ENCODE assay signal across 8 cellular contexts in genomic region chr17:82294086-82294773, GRCh38. TPM values are rescaled to one million over a fixed set of nuclear protein-coding genes. Genes with fewer than 3 reads are reported as not detected.
DNase-seq lines count a peak whose midpoint lies in the region; ATAC-seq and TF ChIP-seq lines count a peak whose summit lies in the region.

No MANE protein-coding gene starts in this region.

- CTCF ChIA-PET in WTC11 (lab: Charles Lee), result no interaction called here

- DNase-seq in WTC11 (ENCODE audit: low spot score) (no peak), fibroblast of gingiva (ENCODE audit: low read depth) (peak; percentile 44), skeletal muscle cell (ENCODE audit: low read depth) (no peak), glomerular visceral epithelial cell (ENCODE audit: extremely low spot score) (no peak), left lobe of liver (ENCODE audit: low spot score) (no peak), OCI-M1 (lab: John Stamatoyannopoulos, UW) (no peak)

- no peaks in the 10 kb centered on the region for H3K36me3 Mint-ChIP-seq in WTC11

- ATAC-seq in WTC11 (no peak), left lobe of liver (no peak), HG03354 (IDR thresholded peaks at IDR 0.05; ENCODE audit: poor library complexity, severe bottlenecking, unreplicated experiment) (no peak)

- peaks cover 4% of the 10 kb centered on the region; the same call in 1 of the 2 replicates for H3K27me3 Mint-ChIP-seq in WTC11 (ENCODE audit: low read depth)

- TF ChIP-seq POLR2A in GM19193 (IDR thresholded peaks at IDR 0.05; ENCODE audit: extremely low read depth, insufficient read depth, insufficient read length), result peak; percentile 15

- peak overlapping the region; percentile 86 for H3K27ac Mint-ChIP-seq in WTC11

- peaks cover 19% of the 10 kb centered on the region for H3K4me1 Mint-ChIP-seq in WTC11

- peak overlapping the region; percentile 44 for H3K4me3 ChIP-seq in skeletal muscle cell (ENCODE audit: low read depth, low read length)

- POLR2A ChIA-PET in WTC11 (lab: Charles Lee), result interaction anchor here (0.8 kb wide), 1 partner anchor 9 kb away, joined by 3 read pairs; no protein-coding TSS in a partner anchor

- no peak for TF ChIP-seq CTCF in WTC11 (IDR thresholded peaks at IDR 0.05)

- peak overlapping the region; percentile 81 for H3K4me3 Mint-ChIP-seq in WTC11

- H3K9me3 Mint-ChIP-seq in WTC11, result no peaks in the 10 kb centered on the region

TF ChIP-seq in WTC11, 78 proteins besides CTCF, POLR2A, EP300 and RAD21:
- TF ChIP-seq, protein P1, sequence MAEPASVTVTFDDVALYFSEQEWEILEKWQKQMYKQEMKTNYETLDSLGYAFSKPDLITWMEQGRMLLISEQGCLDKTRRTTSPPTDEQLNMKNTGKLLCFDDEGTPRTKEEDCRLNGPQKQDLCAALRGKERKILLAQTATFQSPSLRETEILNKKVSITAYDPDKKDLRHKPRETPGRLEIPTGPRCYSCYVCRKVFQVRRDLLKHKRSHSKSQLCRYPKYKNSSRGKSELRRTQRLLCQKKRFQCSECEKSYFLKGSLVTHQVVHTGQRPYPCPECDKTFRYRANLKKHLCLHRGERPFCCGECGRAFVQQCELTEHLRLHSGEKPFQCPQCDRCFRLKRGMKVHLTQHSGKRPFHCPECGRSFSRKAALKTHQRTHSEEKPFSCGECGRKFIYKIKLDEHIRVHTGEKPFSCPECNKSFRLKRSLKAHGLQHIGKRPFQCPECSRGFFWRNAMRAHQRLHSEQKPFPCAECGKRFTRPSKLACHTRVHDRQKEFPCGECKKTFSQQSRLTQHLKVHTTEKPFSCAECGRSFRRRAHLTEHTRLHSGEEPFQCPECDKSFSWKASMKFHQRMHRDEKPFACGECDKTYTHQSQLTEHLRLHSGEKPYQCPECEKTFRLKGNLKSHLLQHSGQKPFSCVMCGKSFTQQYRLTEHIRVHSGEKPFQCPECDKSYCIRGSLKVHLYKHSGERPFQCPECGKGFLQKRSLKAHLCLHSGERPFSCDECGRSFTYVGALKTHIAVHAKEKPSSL (CRISPR knock-in tag; conservative IDR thresholded peaks at IDR 0.05), result no peak
- no peak for TF ChIP-seq CBFB (CRISPR knock-in tag; IDR thresholded peaks at IDR 0.05; ENCODE audit: low read depth)
- no peak for TF ChIP-seq PRDM15 (CRISPR knock-in tag; IDR thresholded peaks at IDR 0.05)
- no peak for TF ChIP-seq GRHL2 (CRISPR knock-in tag; IDR thresholded peaks at IDR 0.05; ENCODE audit: insufficient replicate concordance, severe bottlenecking)
- no peak for TF ChIP-seq E2F5 (CRISPR knock-in tag; IDR thresholded peaks at IDR 0.05)
- TF ChIP-seq SP1 (CRISPR knock-in tag; conservative IDR thresholded peaks at IDR 0.05), result no peak
- TF ChIP-seq OVOL2 (CRISPR knock-in tag; IDR thresholded peaks at IDR 0.05; ENCODE audit: borderline replicate concordance), result no peak
- TF ChIP-seq ATF6 (CRISPR knock-in tag; IDR thresholded peaks at IDR 0.05), result no peak
- no peak for TF ChIP-seq AR (CRISPR knock-in tag; IDR thresholded peaks at IDR 0.05)
- no peak for TF ChIP-seq FOXP1 (CRISPR knock-in tag; IDR thresholded peaks at IDR 0.05; ENCODE audit: borderline replicate concordance)
- TF ChIP-seq, protein P2, sequence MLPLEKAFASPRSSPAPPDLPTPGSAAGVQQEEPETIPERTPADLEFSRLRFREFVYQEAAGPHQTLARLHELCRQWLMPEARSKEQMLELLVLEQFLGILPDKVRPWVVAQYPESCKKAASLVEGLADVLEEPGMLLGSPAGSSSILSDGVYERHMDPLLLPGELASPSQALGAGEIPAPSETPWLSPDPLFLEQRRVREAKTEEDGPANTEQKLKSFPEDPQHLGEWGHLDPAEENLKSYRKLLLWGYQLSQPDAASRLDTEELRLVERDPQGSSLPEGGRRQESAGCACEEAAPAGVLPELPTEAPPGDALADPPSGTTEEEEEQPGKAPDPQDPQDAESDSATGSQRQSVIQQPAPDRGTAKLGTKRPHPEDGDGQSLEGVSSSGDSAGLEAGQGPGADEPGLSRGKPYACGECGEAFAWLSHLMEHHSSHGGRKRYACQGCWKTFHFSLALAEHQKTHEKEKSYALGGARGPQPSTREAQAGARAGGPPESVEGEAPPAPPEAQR (CRISPR knock-in tag; IDR thresholded peaks at IDR 0.05), result no peak
- TF ChIP-seq NR1H2 (CRISPR knock-in tag; IDR thresholded peaks at IDR 0.05), result no peak
- TF ChIP-seq ZMAT4 (CRISPR knock-in tag; IDR thresholded peaks at IDR 0.05), result no peak
- no peak for TF ChIP-seq CREM (CRISPR knock-in tag; IDR thresholded peaks at IDR 0.05)

RNA-seq across cellular contexts. Expression of gene CSNK1D, which starts 20.7 kb away (rescaled TPM):
- 101 to 111 TPM (median 107 TPM) in 3 replicates for total RNA-seq in WTC11 (2021)
- 49.6 TPM for total RNA-seq in left lobe of liver

RNA-seq across cellular contexts. Expression of gene CD7, which starts 23.2 kb away (rescaled TPM):
- 0.74 to 1.3 TPM (median 0.92 TPM) in 3 replicates for total RNA-seq in WTC11 (2021)
- 1.4 TPM for total RNA-seq in left lobe of liver

RNA-seq across cellular contexts. Expression of gene SECTM1, which starts 39.3 kb away (rescaled TPM):
- total RNA-seq in WTC11 (2021) (0.14 to 0.57 TPM (median 0.22 TPM) in 3 replicates), left lobe of liver (3.0 TPM)
